24 cellular contexts compared by ENCODE assay signal in genomic region chr22:27295605-27296004, GRCh38.
DNase-seq lines count a peak whose midpoint lies in the region; ATAC-seq and TF ChIP-seq lines count a peak whose summit lies in the region.
"Had no signal": no experiment of that assay in that cellular context is flagged by ENCODE, and none has a peak within 500 bp of the region (broad histone marks: within the 10 kb centered on the region; RNA-seq: fewer than 3 reads in every experiment).

No MANE protein-coding gene starts in this region.

- no peak overlapping the region for H3K4me3 Mint-ChIP-seq in WTC11
- peak overlapping the region in 1 of 5 experiments; percentile 25 for H3K4me3 Mint-ChIP-seq in brain
- no peak overlapping the region for H3K4me3 Mint-ChIP-seq in neural crest cell
- H3K4me3 Mint-ChIP-seq: CD4-positive, alpha-beta memory T cell; CD4-positive, CD25-positive, alpha-beta regulatory T cell; CD8-positive, alpha-beta memory T cell had no signal

- H3K27me3 Mint-ChIP-seq in WTC11 (ENCODE audit: low read depth) = peaks cover 8% of the 10 kb centered on the region
- H3K27me3 Mint-ChIP-seq in brain = peaks cover 32% of the 10 kb centered on the region
- no peaks in the 10 kb centered on the region for H3K27me3 Mint-ChIP-seq in neural crest cell (ENCODE audit: low read depth)

- TF ChIP-seq CTCF in WTC11 (IDR thresholded peaks at IDR 0.05) (no peak), brain (conservative IDR thresholded peaks at IDR 0.05) (no peak), neural crest cell (conservative IDR thresholded peaks at IDR 0.05) (no peak)

- H3K9me3 Mint-ChIP-seq in WTC11 (no peaks in the 10 kb centered on the region), brain (no peaks in the 10 kb centered on the region), neural crest cell (no peaks in the 10 kb centered on the region)
- H3K9me3 Mint-ChIP-seq: CD14-positive monocyte; CD4-positive, alpha-beta memory T cell had no signal

- ATAC-seq in WTC11 (no peak), GM18909 (IDR thresholded peaks at IDR 0.05; ENCODE audit: poor library complexity, unreplicated experiment) (no peak)
- ATAC-seq: GM12878 had no signal

- POLR2A ChIA-PET in WTC11 (lab: Charles Lee) = no interaction called here

- H3K36me3 Mint-ChIP-seq in WTC11 (no peaks in the 10 kb centered on the region), brain (no peaks in the 10 kb centered on the region), neural crest cell (ENCODE audit: low read depth) (no peaks in the 10 kb centered on the region)
- H3K36me3 Mint-ChIP-seq: CD14-positive monocyte; CD4-positive, alpha-beta memory T cell; CD4-positive, CD25-positive, alpha-beta regulatory T cell; CD8-positive, alpha-beta memory T cell had no signal

- H3K4me1 Mint-ChIP-seq in WTC11 (peaks cover 57% of the 10 kb centered on the region), brain (peaks cover 73% of the 10 kb centered on the region), neural crest cell (peaks cover 49% of the 10 kb centered on the region)
- H3K4me1 Mint-ChIP-seq: CD14-positive monocyte; CD8-positive, alpha-beta memory T cell had no signal

- DNase-seq in WTC11 (ENCODE audit: low spot score) = no peak
- DNase-seq in neural crest cell (ENCODE audit: low read depth, low spot score) = no peak
- DNase-seq in germinal center (ENCODE audit: low spot score) = no peak
- DNase-seq in NCI-H2196 treated with DMSO at 0.1 percent for 48 hours (lab: John Stamatoyannopoulos, UW; ENCODE audit: unreplicated experiment) = no peak
- no peak for DNase-seq in ecto neural progenitor cell (ENCODE audit: low spot score)
- DNase-seq: 8988T; ACHN; BE2C; C1 segment of cervical spinal cord; CD4-positive, alpha-beta memory T cell; CD4-positive, CD25-positive, alpha-beta regulatory T cell; CD8-positive, alpha-beta memory T cell; COR-L47; DMS 273 treated with DMSO at 0.1 percent for 48 hours; DMS153; DMS53; DMS79; DND-41; EL; GDM1 had no signal

- H3K27ac Mint-ChIP-seq in WTC11 = no peak overlapping the region
- H3K27ac Mint-ChIP-seq in brain = peak overlapping the region in 4 of 5 experiments; percentile 1 to 98 (median 92)
- peak overlapping the region; percentile 30 for H3K27ac Mint-ChIP-seq in neural crest cell (ENCODE audit: unreplicated experiment)
- H3K27ac Mint-ChIP-seq: CD4-positive, alpha-beta memory T cell; CD8-positive, alpha-beta memory T cell had no signal

- CTCF ChIA-PET in WTC11 (lab: Charles Lee) = no interaction called here

TF ChIP-seq in WTC11, 78 proteins besides CTCF, POLR2A, EP300 and RAD21:
- TF ChIP-seq ZNF396 (CRISPR knock-in tag; IDR thresholded peaks at IDR 0.05; ENCODE audit: borderline replicate concordance) (no peak), ZNF512 (CRISPR knock-in tag; IDR thresholded peaks at IDR 0.05; ENCODE audit: borderline replicate concordance) (0 out of 2 replicates have a peak, but pooled peaks have one; percentile 29)
